Comparison of ENCODE assay signal across 22 cellular contexts in genomic region chr1:221031890-221032222, GRCh38.
"Had no signal": no experiment of that assay in that cellular context is flagged by ENCODE, and none has a peak within 500 bp of the region (broad histone marks: within the 10 kb centered on the region; RNA-seq: fewer than 3 reads in every experiment).

No MANE protein-coding gene starts in this region.

- H3K36me3 Mint-ChIP-seq: activated naive CD8-positive, alpha-beta T cell; mesothelial cell of epicardium; neural progenitor cell; stimulated activated effector memory CD8-positive, alpha-beta T cell treated with anti-CD3 and anti-CD28 coated beads, Interleukin-12 subunit alpha, Interleukin-12 subunit beta, amount 100 ng/mL, for 72 hours; WTC11 had no signal

- H3K9ac ChIP-seq: neural progenitor cell had no signal

- H3K36me3 ChIP-seq: colonic mucosa, gastrocnemius medialis, heart left ventricle, lower lobe of right lung, neural progenitor cell, ovary, thoracic aorta had no signal

- H3K27me3 Mint-ChIP-seq: activated CD8-positive, alpha-beta T cell treated with anti-CD3 and anti-CD28 coated beads for 36 hours; activated naive CD8-positive, alpha-beta T cell had no signal

- H3K9me3 Mint-ChIP-seq: activated CD8-positive, alpha-beta T cell treated with anti-CD3 and anti-CD28 coated beads for 36 hours; neural progenitor cell; stimulated activated effector memory CD8-positive, alpha-beta T cell treated with anti-CD3 and anti-CD28 coated beads, Interleukin-12 subunit alpha, Interleukin-12 subunit beta, amount 100 ng/mL, for 72 hours had no signal

- H3K27ac ChIP-seq: body of pancreas, colonic mucosa, gastrocnemius medialis, heart left ventricle, lower lobe of right lung, neural progenitor cell, ovary, thoracic aorta had no signal

- H3K9me3 ChIP-seq: body of pancreas, colonic mucosa, gastrocnemius medialis, heart left ventricle, lower lobe of right lung, ovary, thoracic aorta had no signal

- ATAC-seq: activated CD8-positive, alpha-beta T cell treated with anti-CD3 and anti-CD28 coated beads for 36 hours; body of pancreas; lower lobe of right lung; stimulated activated effector memory CD8-positive, alpha-beta T cell treated with anti-CD3 and anti-CD28 coated beads, Interleukin-12 subunit alpha, Interleukin-12 subunit beta, amount 100 ng/mL, for 72 hours; T-helper 17 cell had no signal

- H3K4me3 ChIP-seq: body of pancreas, colonic mucosa, gastrocnemius medialis, heart left ventricle, lower lobe of right lung, neural progenitor cell, ovary, thoracic aorta had no signal

- DNase-seq: activated CD4-positive, alpha-beta T cell treated with anti-CD3 and anti-CD28 coated beads for 4 hours; activated CD8-positive, alpha-beta memory T cell treated with anti-CD3 and anti-CD28 coated beads, Interleukin-2, amount 50 U/mL, for 4 hours; activated CD8-positive, alpha-beta T cell treated with anti-CD3 and anti-CD28 coated beads for 36 hours; activated effector memory CD4-positive, alpha-beta T cell treated with anti-CD3 and anti-CD28 coated beads, Interleukin-2, amount 50 U/mL, for 16 hours; activated T-cell treated with anti-CD3 and anti-CD28 coated beads, Interleukin-2, amount 50 U/mL, for 48 hours; amniotic stem cell; body of pancreas; central memory CD4-positive, alpha-beta T cell; colonic mucosa; effector CD8-positive, alpha-beta T cell; gastrocnemius medialis; heart left ventricle; left cardiac atrium; lower lobe of right lung; ovary; T-helper 17 cell had no signal

- H3K4me3 Mint-ChIP-seq: activated CD8-positive, alpha-beta T cell treated with anti-CD3 and anti-CD28 coated beads for 36 hours; activated naive CD8-positive, alpha-beta T cell; mesothelial cell of epicardium; neural progenitor cell; stimulated activated effector memory CD8-positive, alpha-beta T cell treated with anti-CD3 and anti-CD28 coated beads, Interleukin-12 subunit alpha, Interleukin-12 subunit beta, amount 100 ng/mL, for 72 hours; T-helper 17 cell; WTC11 had no signal

- H3K27me3 ChIP-seq: body of pancreas, colonic mucosa, gastrocnemius medialis, heart left ventricle, neural progenitor cell, ovary had no signal

- H3K4me1 Mint-ChIP-seq: neural progenitor cell; stimulated activated effector memory CD8-positive, alpha-beta T cell treated with anti-CD3 and anti-CD28 coated beads, Interleukin-12 subunit alpha, Interleukin-12 subunit beta, amount 100 ng/mL, for 72 hours; T-helper 17 cell had no signal

- H3K27ac Mint-ChIP-seq: activated CD8-positive, alpha-beta T cell treated with anti-CD3 and anti-CD28 coated beads for 36 hours; activated naive CD8-positive, alpha-beta T cell; mesothelial cell of epicardium; neural progenitor cell; stimulated activated effector memory CD8-positive, alpha-beta T cell treated with anti-CD3 and anti-CD28 coated beads, Interleukin-12 subunit alpha, Interleukin-12 subunit beta, amount 100 ng/mL, for 72 hours; T-helper 17 cell; WTC11 had no signal

- H3K4me1 ChIP-seq: body of pancreas, colonic mucosa, neural progenitor cell had no signal

- H3K4me2 ChIP-seq: neural progenitor cell had no signal
